8 cellular contexts compared by ENCODE assay signal in genomic region chr1:10032590-10033358, GRCh38. TPM values are rescaled to one million over a fixed set of nuclear protein-coding genes. Genes with fewer than 3 reads are reported as not detected.
DNase-seq lines count a peak whose midpoint lies in the region; ATAC-seq and TF ChIP-seq lines count a peak whose summit lies in the region.

Gene UBE4B, plus strand, starts transcription at chr1:10032958. Its CDS starts 713 bp downstream, at chr1:10033671.

- H3K9me3 Mint-ChIP-seq in activated naive CD4-positive, alpha-beta T cell treated with anti-CD3 and anti-CD28 coated beads, Interleukin-2, amount 10 ng/mL, durations not matched to agents 7 days and 5 days, result no peaks in the 10 kb centered on the region

- peaks cover 7% of the 10 kb centered on the region for H3K36me3 Mint-ChIP-seq in activated naive CD4-positive, alpha-beta T cell treated with anti-CD3 and anti-CD28 coated beads, Interleukin-2, amount 10 ng/mL, durations not matched to agents 7 days and 5 days

- peaks cover 15% of the 10 kb centered on the region; the same call in 1 of the 2 replicates for H3K36me3 ChIP-seq in SK-N-MC (ENCODE audit: insufficient read depth, low read length)
- H3K36me3 ChIP-seq in suprapubic skin, result peaks cover 7% of the 10 kb centered on the region

- ATAC-seq in HG02571 (IDR thresholded peaks at IDR 0.05; ENCODE audit: unreplicated experiment), result peak; percentile 89

- no peaks in the 10 kb centered on the region for H3K9me3 ChIP-seq in SK-N-MC (ENCODE audit: low read depth, low read length)
- no peaks in the 10 kb centered on the region for H3K9me3 ChIP-seq in suprapubic skin

- peak within 1 kb of the TSS; percentile 97 for H3K4me3 Mint-ChIP-seq in activated naive CD4-positive, alpha-beta T cell treated with anti-CD3 and anti-CD28 coated beads, Interleukin-2, amount 10 ng/mL, durations not matched to agents 7 days and 5 days

- H3K4me1 ChIP-seq in suprapubic skin, result peaks cover 27% of the 10 kb centered on the region

- H3K27me3 ChIP-seq in suprapubic skin, result no peaks in the 10 kb centered on the region

- peak within 1 kb of the TSS; percentile 77 for H3K4me3 ChIP-seq in GM08714 (ENCODE audit: low read length)
- H3K4me3 ChIP-seq in NB4 (ENCODE audit: low read depth, low read length), result peak within 1 kb of the TSS; percentile 98
- peak within 1 kb of the TSS; percentile 94 for H3K4me3 ChIP-seq in SK-N-MC
- H3K4me3 ChIP-seq in suprapubic skin, result peak within 1 kb of the TSS; percentile 81

- DNase-seq in NB4 (ENCODE audit: low read depth) (peak; percentile 98), SK-N-MC (ENCODE audit: low read depth, low spot score) (peak; percentile 92), germinal center (ENCODE audit: low spot score) (peak; percentile 98), nucleus accumbens (lab: John Stamatoyannopoulos, UW) (peak; percentile 47 to 99 (median 96)), suprapubic skin (ENCODE audit: low spot score in 2 of 2) (peak; percentile 98 to 99)
- peak; percentile 98 for DNase-seq in activated naive CD4-positive, alpha-beta T cell treated with anti-CD3 and anti-CD28 coated beads, Interleukin-2, amount 10 ng/mL, durations not matched to agents 7 days and 5 days

- H3K27ac ChIP-seq in SK-N-MC (peak within 1 kb of the TSS; percentile 94), suprapubic skin (peak within 1 kb of the TSS; percentile 98)

- H3K27me3 Mint-ChIP-seq in activated naive CD4-positive, alpha-beta T cell treated with anti-CD3 and anti-CD28 coated beads, Interleukin-2, amount 10 ng/mL, durations not matched to agents 7 days and 5 days, result no peaks in the 10 kb centered on the region

- TF ChIP-seq POLR2A in NB4 (IDR thresholded peaks at IDR 0.05; ENCODE audit: extremely low read depth, insufficient read length) (peak; percentile 37), suprapubic skin (IDR thresholded peaks at IDR 0.05) (no peak)

- TF ChIP-seq EP300 in suprapubic skin (IDR thresholded peaks at IDR 0.05), result no peak

- WGBS in suprapubic skin, result 0% methylated on average over 28 of the region's 73 CpGs

- peak within 1 kb of the TSS; percentile 96 for H3K27ac Mint-ChIP-seq in activated naive CD4-positive, alpha-beta T cell treated with anti-CD3 and anti-CD28 coated beads, Interleukin-2, amount 10 ng/mL, durations not matched to agents 7 days and 5 days

- peaks cover 28% of the 10 kb centered on the region for H3K4me1 Mint-ChIP-seq in activated naive CD4-positive, alpha-beta T cell treated with anti-CD3 and anti-CD28 coated beads, Interleukin-2, amount 10 ng/mL, durations not matched to agents 7 days and 5 days

- CTCF ChIA-PET in activated naive CD4-positive, alpha-beta T cell treated with anti-CD3 and anti-CD28 coated beads, Interleukin-2, amount 10 ng/mL, durations not matched to agents 7 days and 5 days (lab: Charles Lee), result interaction anchor here (1.0 kb wide), 1 partner anchor 178 kb away, joined by 3 read pairs; the partner anchor contains the start of gene KIF1B

- H3K9ac ChIP-seq in SK-N-MC (ENCODE audit: insufficient read length), result peak within 1 kb of the TSS; percentile 88

- TF ChIP-seq CTCF in NB4 (IDR thresholded peaks at IDR 0.05; ENCODE audit: low read depth, low read length), result peak; percentile 73
- peak; percentile 72 to 94 for TF ChIP-seq CTCF in suprapubic skin (IDR thresholded peaks at IDR 0.05)

RNA-seq across cellular contexts. Expression of gene UBE4B, which starts in this region (rescaled TPM):
- 100 to 1,000 TPM in 2 of 4 donors, 10 to 100 TPM in 2; 65.6 to 145 (median 96.5) TPM for total RNA-seq in suprapubic skin

Comparison
In these comparisons a context has a peak if more than half of its experiments do, and no peak if none do; other contexts are left out.
1. Peak in every context shown above with its lines: DNase-seq, ATAC-seq, H3K4me3 ChIP-seq and H3K27ac ChIP-seq.